In genomic region chr3:17369973-17370372, GRCh38 we compare ENCODE assay signal across 19 cellular contexts.
A peak's percentile ranks its signal among the peaks of the same experiment; 100 is the strongest.
DNase-seq lines count a peak whose midpoint lies in the region; ATAC-seq and TF ChIP-seq lines count a peak whose summit lies in the region.
"Had no signal": no experiment of that assay in that cellular context is flagged by ENCODE, and none has a peak within 500 bp of the region (broad histone marks: within the 10 kb centered on the region; RNA-seq: fewer than 3 reads in every experiment).

No MANE protein-coding gene starts in this region.

- H3K4me1 ChIP-seq in MM.1S (ENCODE audit: low read length): peaks cover 13% of the 10 kb centered on the region; the same call in 1 of the 2 replicates

- no peak for ATAC-seq in activated CD8-positive, alpha-beta memory T cell treated with anti-CD3 and anti-CD28 coated beads, Interleukin-2, amount 10 ng/mL, durations not matched to agents 7 days and 5 days
- ATAC-seq: A549, GM23338, HCT116 had no signal

- H3K27me3 ChIP-seq in MM.1S (replicated peaks; ENCODE audit: insufficient read depth, low read length): no peaks in the 10 kb centered on the region

- DNase-seq in activated CD8-positive, alpha-beta memory T cell treated with anti-CD3 and anti-CD28 coated beads, Interleukin-2, amount 10 ng/mL, durations not matched to agents 7 days and 5 days: no peak
- DNase-seq in activated CD8-positive, alpha-beta memory T cell treated with anti-CD3 and anti-CD28 coated beads, Interleukin-2, amount 50 U/mL, for 48 hours: no peak
- DNase-seq in MM.1S (peak; percentile 43), osteocyte (ENCODE audit: extremely low spot score, unreplicated experiment) (no peak), globus pallidus (ENCODE audit: low spot score) (no peak), KG1 (lab: John Stamatoyannopoulos, UW) (no peak)
- DNase-seq: 8988T; ACHN; C1 segment of cervical spinal cord; Calu3; CD4-positive, alpha-beta memory T cell; COR-L47; DMS53; DMS79 treated with DMSO at 0.1 percent for 48 hours; GF-D8; H9 had no signal

- no peaks in the 10 kb centered on the region for H3F3A ChIP-seq in MM.1S (ENCODE audit: insufficient read depth, low read length)

- TF ChIP-seq CTCF in MM.1S (IDR thresholded peaks at IDR 0.05; ENCODE audit: low read length) (no peak), osteocyte (IDR thresholded peaks at IDR 0.05) (no peak)

- no peak overlapping the region for H3K27ac ChIP-seq in MM.1S (ENCODE audit: low read length)
- H3K27ac ChIP-seq: A549 had no signal

- no peaks in the 10 kb centered on the region for H3K9me3 Mint-ChIP-seq in activated CD8-positive, alpha-beta memory T cell treated with anti-CD3 and anti-CD28 coated beads, Interleukin-2, amount 10 ng/mL, durations not matched to agents 7 days and 5 days (ENCODE audit: low read depth)
- no peaks in the 10 kb centered on the region for H3K9me3 Mint-ChIP-seq in osteocyte (ENCODE audit: unreplicated experiment)
- H3K9me3 Mint-ChIP-seq: CD4-positive, alpha-beta memory T cell; GM23338; H9 had no signal

- no peaks in the 10 kb centered on the region for H3K36me3 ChIP-seq in MM.1S (replicated peaks; ENCODE audit: insufficient read depth, low read length)

- H4K20me1 ChIP-seq in MM.1S (ENCODE audit: insufficient read depth, low read length): no peaks in the 10 kb centered on the region

- H3K4me2 ChIP-seq in MM.1S (ENCODE audit: low read depth, low read length): peak overlapping the region; percentile 35; the same call in 1 of the 2 replicates
- H3K4me2 ChIP-seq: A549, GM23338 had no signal

- no peak overlapping the region for H3K9ac ChIP-seq in MM.1S (ENCODE audit: low read length)

- H2AFZ ChIP-seq in MM.1S (ENCODE audit: low read length): no peak overlapping the region
- H2AFZ ChIP-seq: GM23338 had no signal

- H3K79me2 ChIP-seq in MM.1S (ENCODE audit: low read length): no peaks in the 10 kb centered on the region

- H3K36me3 Mint-ChIP-seq in activated CD8-positive, alpha-beta memory T cell treated with anti-CD3 and anti-CD28 coated beads, Interleukin-2, amount 10 ng/mL, durations not matched to agents 7 days and 5 days: peaks cover 7% of the 10 kb centered on the region
- H3K36me3 Mint-ChIP-seq in osteocyte (ENCODE audit: unreplicated experiment): peaks cover 7% of the 10 kb centered on the region

- H3K9me2 ChIP-seq in MM.1S (replicated peaks; ENCODE audit: insufficient read depth, low read length): no peaks in the 10 kb centered on the region

- H3K27me3 Mint-ChIP-seq in activated CD8-positive, alpha-beta memory T cell treated with anti-CD3 and anti-CD28 coated beads, Interleukin-2, amount 10 ng/mL, durations not matched to agents 7 days and 5 days: no peaks in the 10 kb centered on the region
- H3K27me3 Mint-ChIP-seq in osteocyte (ENCODE audit: unreplicated experiment): no peaks in the 10 kb centered on the region
- H3K27me3 Mint-ChIP-seq: CD4-positive, alpha-beta memory T cell had no signal

- H3K9me3 ChIP-seq in MM.1S (replicated peaks; ENCODE audit: insufficient read depth, low read length): no peaks in the 10 kb centered on the region
- H3K9me3 ChIP-seq: A549 had no signal

- peak overlapping the region; percentile 32 for H3K27ac Mint-ChIP-seq in activated CD8-positive, alpha-beta memory T cell treated with anti-CD3 and anti-CD28 coated beads, Interleukin-2, amount 10 ng/mL, durations not matched to agents 7 days and 5 days
- H3K27ac Mint-ChIP-seq in osteocyte (ENCODE audit: unreplicated experiment): peak overlapping the region; percentile 41
- H3K27ac Mint-ChIP-seq: CD4-positive, alpha-beta memory T cell; GM23338; H9 had no signal

- H3K4me3 Mint-ChIP-seq in activated CD8-positive, alpha-beta memory T cell treated with anti-CD3 and anti-CD28 coated beads, Interleukin-2, amount 10 ng/mL, durations not matched to agents 7 days and 5 days: no peak overlapping the region
- H3K4me3 Mint-ChIP-seq in osteocyte (ENCODE audit: unreplicated experiment): no peak overlapping the region
- H3K4me3 Mint-ChIP-seq: CD4-positive, alpha-beta memory T cell; GM23338; H9 had no signal

- H3K4me1 Mint-ChIP-seq in activated CD8-positive, alpha-beta memory T cell treated with anti-CD3 and anti-CD28 coated beads, Interleukin-2, amount 10 ng/mL, durations not matched to agents 7 days and 5 days: peaks cover 3% of the 10 kb centered on the region
- H3K4me1 Mint-ChIP-seq in osteocyte (ENCODE audit: unreplicated experiment): peaks cover 17% of the 10 kb centered on the region
- H3K4me1 Mint-ChIP-seq: CD4-positive, alpha-beta memory T cell; GM23338; H9 had no signal

- CTCF ChIA-PET in activated CD8-positive, alpha-beta memory T cell treated with anti-CD3 and anti-CD28 coated beads, Interleukin-2, amount 10 ng/mL, durations not matched to agents 7 days and 5 days (lab: Charles Lee): no interaction called here

- no peak overlapping the region for H3K4me3 ChIP-seq in MM.1S (ENCODE audit: low read length)
- H3K4me3 ChIP-seq: A549, GM23338 had no signal
